In genomic region chr2:58974426-58974825, GRCh38 we compare ENCODE assay signal across 22 cellular contexts.
"Had no signal": no experiment of that assay in that cellular context is flagged by ENCODE, and none has a peak within 500 bp of the region (broad histone marks: within the 10 kb centered on the region; RNA-seq: fewer than 3 reads in every experiment).

No MANE protein-coding gene starts in this region.

- DNase-seq: dorsolateral prefrontal cortex; effector CD4-positive, alpha-beta T cell; gastrocnemius medialis; midbrain; naive thymus-derived CD4-positive, alpha-beta T cell; stimulated activated CD4-positive, alpha-beta T cell treated with anti-CD3 and anti-CD28 coated beads, Interleukin-15, amount 100 ng/mL, for 24 hours; stimulated activated CD4-positive, alpha-beta T cell treated with anti-CD3 and anti-CD28 coated beads, Interleukin-4, amount 100 ng/mL, for 1 hour; stimulated activated CD8-positive, alpha-beta memory T cell treated with anti-CD3 and anti-CD28 coated beads, Interleukin-4, amount 100 ng/mL, for 48 hours; stimulated activated naive CD4-positive, alpha-beta T cell; stimulated activated naive CD8-positive, alpha-beta T cell treated with anti-CD3 and anti-CD28 coated beads, Interleukin-15, amount 100 ng/mL, for 72 hours; transverse colon had no signal

- H3K9me3 ChIP-seq: gastrocnemius medialis, prostate gland, suprapubic skin, transverse colon, vagina had no signal

- H3K4me1 ChIP-seq: gastrocnemius medialis, prostate gland, suprapubic skin, transverse colon, vagina had no signal

- ATAC-seq: gastrocnemius medialis; left lobe of liver; naive thymus-derived CD4-positive, alpha-beta T cell; right cardiac atrium; stimulated activated naive CD8-positive, alpha-beta T cell treated with anti-CD3 and anti-CD28 coated beads, Interleukin-15, amount 100 ng/mL, for 72 hours had no signal

- H3K27ac ChIP-seq: dorsolateral prefrontal cortex, gastrocnemius medialis, prostate gland, skin epidermis, suprapubic skin, transverse colon, vagina had no signal

- H3K27me3 Mint-ChIP-seq: stimulated activated naive CD8-positive, alpha-beta T cell treated with anti-CD3 and anti-CD28 coated beads, Interleukin-15, amount 100 ng/mL, for 72 hours had no signal

- H3K36me3 Mint-ChIP-seq: memory B cell; naive thymus-derived CD4-positive, alpha-beta T cell had no signal

- H3K4me3 Mint-ChIP-seq: memory B cell; naive thymus-derived CD4-positive, alpha-beta T cell; nephron; stimulated activated naive CD8-positive, alpha-beta T cell treated with anti-CD3 and anti-CD28 coated beads, Interleukin-15, amount 100 ng/mL, for 72 hours had no signal

- FAIRE-seq: colon, keratinocyte had no signal

- H3K36me3 ChIP-seq: gastrocnemius medialis, prostate gland, suprapubic skin, transverse colon, vagina had no signal

- H3K9me3 Mint-ChIP-seq: memory B cell; nephron; stimulated activated naive CD8-positive, alpha-beta T cell treated with anti-CD3 and anti-CD28 coated beads, Interleukin-15, amount 100 ng/mL, for 72 hours had no signal

- H3K27me3 ChIP-seq: dorsolateral prefrontal cortex, gastrocnemius medialis, suprapubic skin, transverse colon, vagina had no signal

- H3K4me3 ChIP-seq: dorsolateral prefrontal cortex, gastrocnemius medialis, lung, prostate gland, skin epidermis, suprapubic skin, transverse colon, vagina had no signal

- H3K27ac Mint-ChIP-seq: memory B cell; naive thymus-derived CD4-positive, alpha-beta T cell; stimulated activated naive CD8-positive, alpha-beta T cell treated with anti-CD3 and anti-CD28 coated beads, Interleukin-15, amount 100 ng/mL, for 72 hours had no signal

- H3K4me1 Mint-ChIP-seq: memory B cell; naive thymus-derived CD4-positive, alpha-beta T cell; stimulated activated naive CD8-positive, alpha-beta T cell treated with anti-CD3 and anti-CD28 coated beads, Interleukin-15, amount 100 ng/mL, for 72 hours had no signal
